ENCODE assay signal across 24 cellular contexts in genomic region chr14:89927466-89927865, GRCh38. TPM values are rescaled to one million over a fixed set of nuclear protein-coding genes. Genes with fewer than 3 reads are reported as not detected.
DNase-seq lines count a peak whose midpoint lies in the region; ATAC-seq and TF ChIP-seq lines count a peak whose summit lies in the region.
"Had no signal": no experiment of that assay in that cellular context is flagged by ENCODE, and none has a peak within 500 bp of the region (broad histone marks: within the 10 kb centered on the region; RNA-seq: fewer than 3 reads in every experiment).

No MANE protein-coding gene starts in this region.

- TF ChIP-seq CTCF in IMR-90 (conservative IDR thresholded peaks at IDR 0.05; ENCODE audit: low read depth, low read length) (no peak), chondrocyte (IDR thresholded peaks at IDR 0.05) (no peak), nephron progenitor cell (IDR thresholded peaks at IDR 0.05) (no peak)

- no peak overlapping the region for H3K14ac ChIP-seq in IMR-90 (replicated peaks; ENCODE audit: low read depth, low read length)

- H2BK15ac ChIP-seq in IMR-90 (ENCODE audit: low read depth, low read length), result no peak overlapping the region

- H3K56ac ChIP-seq in IMR-90 (ENCODE audit: extremely low read depth, insufficient read depth, low read length), result no peak overlapping the region

- peak overlapping the region; percentile 54; the same call in 1 of the 2 replicates for H4K5ac ChIP-seq in IMR-90 (ENCODE audit: low read depth, low read length)

- in situ Hi-C loops in IMR-90 (cut with MboI; ENCODE audit: low sequenced_read_pairs), result loop anchor here (25.0 kb wide), 1 partner anchor 1265 kb away; no protein-coding TSS in a partner anchor

- no peaks in the 10 kb centered on the region for H3K27me3 ChIP-seq in IMR-90 (ENCODE audit: control insufficient read depth, insufficient read depth, low read length)

- H3K79me1 ChIP-seq in IMR-90 (ENCODE audit: low read depth in 1 of 2, low read length in 2 of 2), result no peaks in the 10 kb centered on the region

- H3K27ac Mint-ChIP-seq in chondrocyte (ENCODE audit: unreplicated experiment) (peak overlapping the region; percentile 54), nephron progenitor cell (no peak overlapping the region)
- H3K27ac Mint-ChIP-seq: CD8-positive, alpha-beta memory T cell had no signal

- dilution Hi-C loops in IMR-90 (cut with HindIII; ENCODE audit: low sequenced_read_pairs, unreplicated experiment), result no loop called here

- H3K23ac ChIP-seq in IMR-90 (ENCODE audit: low read depth, low read length), result no peak overlapping the region

- no peaks in the 10 kb centered on the region for H4K20me1 ChIP-seq in IMR-90 (ENCODE audit: insufficient read depth, low read length)

- no peak overlapping the region for H3K4me3 ChIP-seq in IMR-90 (ENCODE audit: insufficient read depth, low read depth, low read length)
- H3K4me3 ChIP-seq: A549, HAP-1 had no signal

- H2BK120ac ChIP-seq in IMR-90 (ENCODE audit: low read depth, low read length), result no peak overlapping the region

- H3K18ac ChIP-seq in IMR-90 (ENCODE audit: low read depth, low read length), result peak overlapping the region; percentile 28; the same call in 1 of the 2 replicates

- peaks cover 7% of the 10 kb centered on the region for H3K36me3 Mint-ChIP-seq in chondrocyte (ENCODE audit: low read depth)
- peaks cover 19% of the 10 kb centered on the region for H3K36me3 Mint-ChIP-seq in nephron progenitor cell (ENCODE audit: low read depth)

- no peak overlapping the region for H2BK5ac ChIP-seq in IMR-90 (ENCODE audit: low read depth, low read length, poor library complexity, severe bottlenecking)

- no peaks in the 10 kb centered on the region for H3K9me3 ChIP-seq in IMR-90 (ENCODE audit: control insufficient read depth, insufficient read depth, low read length)
- H3K9me3 ChIP-seq: A549, HAP-1 had no signal

- peaks cover 1% of the 10 kb centered on the region; the same call in 1 of the 2 replicates for H3K36me3 ChIP-seq in IMR-90 (ENCODE audit: control insufficient read depth, insufficient read depth, low read length)
- H3K36me3 ChIP-seq: HAP-1 had no signal

- no peak overlapping the region for H3K27ac ChIP-seq in IMR-90 (ENCODE audit: insufficient read depth, low read length)
- H3K27ac ChIP-seq: A549, C4-2B, RWPE1 had no signal

- no peak for ATAC-seq in IMR-90 (ENCODE audit: low read depth)
- ATAC-seq: A549, Panc1 had no signal

- H3K4me2 ChIP-seq in IMR-90 (ENCODE audit: low read depth, low read length), result no peak overlapping the region
- H3K4me2 ChIP-seq: A549 had no signal

- no peak overlapping the region for H4K91ac ChIP-seq in IMR-90 (ENCODE audit: insufficient read depth, low read depth, low read length)

- H3K27me3 Mint-ChIP-seq in chondrocyte (ENCODE audit: low read depth) (no peaks in the 10 kb centered on the region), nephron progenitor cell (ENCODE audit: low read depth, poor library complexity) (no peaks in the 10 kb centered on the region)

- no CpG with 5 or more reads among the region's 10 CpGs for WGBS in IMR-90 (ENCODE audit: extremely low coverage in 2 of 2, insufficient read length in 1 of 2), 2 experiments

- intact Hi-C loops in IMR-90 (cut with micrococcal nuclease), result no loop called here

- no peak for TF ChIP-seq POLR2A in IMR-90 (IDR thresholded peaks at IDR 0.05; ENCODE audit: low read depth, low read length)

- H3K4me1 Mint-ChIP-seq in chondrocyte (ENCODE audit: low read depth) (peaks cover 42% of the 10 kb centered on the region), nephron progenitor cell (no peaks in the 10 kb centered on the region)
- H3K4me1 Mint-ChIP-seq: CD8-positive, alpha-beta memory T cell had no signal

- H3K9me1 ChIP-seq in IMR-90 (ENCODE audit: insufficient read depth, low read length), result peaks cover 5% of the 10 kb centered on the region; the same call in 1 of the 2 replicates

- peaks cover 2% of the 10 kb centered on the region; the same call in 1 of the 2 replicates for H3K4me1 ChIP-seq in IMR-90 (ENCODE audit: control insufficient read depth, insufficient read depth, low read length)
- H3K4me1 ChIP-seq: A549 had no signal

- TF ChIP-seq RAD21 in IMR-90 (IDR thresholded peaks at IDR 0.05; ENCODE audit: low read length), result no peak

- BruUV-seq in IMR-90 (replicated peaks; lab: Mats Ljungman, UMichigan), result no TSS peak

- H3K9me3 Mint-ChIP-seq in chondrocyte (ENCODE audit: low read depth), result no peaks in the 10 kb centered on the region
- H3K9me3 Mint-ChIP-seq in nephron progenitor cell, result no peaks in the 10 kb centered on the region
- H3K9me3 Mint-ChIP-seq: CD8-positive, alpha-beta memory T cell had no signal

- no peak overlapping the region for H2AK5ac ChIP-seq in IMR-90 (ENCODE audit: low read depth, low read length)

- no peak overlapping the region for H3K4ac ChIP-seq in IMR-90 (ENCODE audit: low read depth, low read length)

- H3K4me3 Mint-ChIP-seq in chondrocyte (ENCODE audit: unreplicated experiment) (no peak overlapping the region), nephron progenitor cell (no peak overlapping the region)
- H3K4me3 Mint-ChIP-seq: CD8-positive, alpha-beta memory T cell had no signal

- POLR2A ChIA-PET in IMR-90 (lab: Charles Lee; ENCODE audit: unreplicated experiment), result interaction anchor here (0.5 kb wide), 1 partner anchor 41 kb away, joined by 9 read pairs; no protein-coding TSS in a partner anchor

- no peak overlapping the region for H2AFZ ChIP-seq in IMR-90 (replicated peaks; ENCODE audit: low read length, poor library complexity)

- H2BK20ac ChIP-seq in IMR-90 (ENCODE audit: low read depth, low read length), result no peak overlapping the region

- H4K8ac ChIP-seq in IMR-90 (ENCODE audit: low read depth in 2 of 2, low read length in 2 of 2), result no peak overlapping the region

- no peak overlapping the region for H2AK9ac ChIP-seq in IMR-90 (replicated peaks; ENCODE audit: low read depth, low read length, poor library complexity)

- DNase-seq in IMR-90 (no peak), chondrocyte (ENCODE audit: low spot score) (no peak), iris pigment epithelial cell (ENCODE audit: low read depth) (peak; percentile 66), pulmonary artery endothelial cell (ENCODE audit: low read depth, low spot score) (peak; percentile 64), nephron progenitor cell (no peak), OCI-M2 (lab: John Stamatoyannopoulos, UW; ENCODE audit: unreplicated experiment) (no peak)
- no peak for DNase-seq in activated effector memory CD4-positive, alpha-beta T cell treated with anti-CD3 and anti-CD28 coated beads, Interleukin-2, amount 50 U/mL, for 16 hours
- DNase-seq: CD8-positive, alpha-beta memory T cell; DMS153; DND-41; GOT3; KG1; NCI-H1048; NCI-H1417; NCI-H1694; NCI-H2081; NCI-H2227 treated with DMSO at 0.1 percent for 48 hours; NCI-H526 treated with DMSO at 0.1 percent for 48 hours; SHP77 had no signal

- no peak overlapping the region for H3K9ac ChIP-seq in IMR-90 (ENCODE audit: low read depth, low read length)

- CTCF ChIA-PET in IMR-90 (lab: Yijun Ruan, JAX), result interaction anchor here (0.6 to 1.2 kb wide), 4 partner anchors 12 to 821 kb away, joined by 4 to 5 read pairs (median 4); no protein-coding TSS in a partner anchor

TF ChIP-seq in IMR-90, 13 proteins besides CTCF, POLR2A, EP300 and RAD21:
- TF ChIP-seq ELK1 (IDR thresholded peaks at IDR 0.05; ENCODE audit: borderline replicate concordance, low read depth, low read length) (no peak), NFE2L2 (IDR thresholded peaks at IDR 0.05; ENCODE audit: low read depth, low read length) (no peak), CHD1 (IDR thresholded peaks at IDR 0.05; ENCODE audit: low read depth, low read length) (no peak), CEBPB (IDR thresholded peaks at IDR 0.05; ENCODE audit: low read depth, low read length) (no peak), MXI1 (IDR thresholded peaks at IDR 0.05; ENCODE audit: borderline replicate concordance, low read depth, low read length) (no peak), BHLHE40 (IDR thresholded peaks at IDR 0.05; ENCODE audit: low read depth, low read length) (no peak), RCOR1 (IDR thresholded peaks at IDR 0.05; ENCODE audit: insufficient replicate concordance, low read length) (no peak), MAFK (IDR thresholded peaks at IDR 0.05; ENCODE audit: low read depth, low read length) (no peak), SMC3 (IDR thresholded peaks at IDR 0.05; ENCODE audit: low read depth, low read length) (no peak), FOS (IDR thresholded peaks at IDR 0.05; ENCODE audit: low read depth, low read length) (no peak), RFX5 (IDR thresholded peaks at IDR 0.05; ENCODE audit: low read depth, low read length) (no peak), MAZ (IDR thresholded peaks at IDR 0.05; ENCODE audit: borderline replicate concordance, low read depth, low read length) (no peak), USF2 (IDR thresholded peaks at IDR 0.05; ENCODE audit: low read depth, low read length) (no peak)

RNA-seq across cellular contexts. Expression of gene EFCAB11, which starts 27.1 kb away (rescaled TPM):
- 2.2 and 6.1 TPM in 2 replicates for total RNA-seq in IMR-90 (2012; rRNA removed)
- polyA plus RNA-seq in IMR-90 (2012; rRNA removed), result 4.9 and 5.3 TPM in 2 replicates
- 0.58 and 1.8 TPM in 2 replicates for polyA plus RNA-seq in IMR-90 (2012; cell fraction: cytosol; rRNA removed)
- polyA plus RNA-seq in IMR-90 (2012; cell fraction: nucleus; rRNA removed; ENCODE audit: low replicate concordance), result 0.21 and 1.6 TPM in 2 replicates
- total RNA-seq in chondrocyte, result 5.6 to 11.3 TPM (median 7.7 TPM) in 3 replicates
- total RNA-seq in pulmonary artery endothelial cell, result 3.6 and 5.0 TPM in 2 replicates

RNA-seq across cellular contexts. Expression of gene TDP1, which starts 28.3 kb away (rescaled TPM):
- total RNA-seq in IMR-90 (2012; rRNA removed), result 39.2 and 53.1 TPM in 2 replicates
- polyA plus RNA-seq in IMR-90 (2012; rRNA removed), result 21.6 and 23.3 TPM in 2 replicates
- 9.7 and 13.0 TPM in 2 replicates for polyA plus RNA-seq in IMR-90 (2012; cell fraction: cytosol; rRNA removed)
- 7.1 and 28.5 TPM in 2 replicates for polyA plus RNA-seq in IMR-90 (2012; cell fraction: nucleus; rRNA removed; ENCODE audit: low replicate concordance)
- total RNA-seq in chondrocyte, result 13.4 to 17.3 TPM (median 15.0 TPM) in 3 replicates
- total RNA-seq in pulmonary artery endothelial cell, result 32.3 and 39.2 TPM in 2 replicates

Comparison
In these comparisons a context has a peak if more than half of its experiments do, and no peak if none do; other contexts are left out.
1. DNase-seq: peak in iris pigment epithelial cell (single experiment) and pulmonary artery endothelial cell (single experiment); none in IMR-90 (single experiment), chondrocyte (single experiment), nephron progenitor cell (single experiment), OCI-M2 (single experiment) and activated effector memory CD4-positive, alpha-beta T cell treated with anti-CD3 and anti-CD28 coated beads, Interleukin-2, amount 50 U/mL, for 16 hours (single experiment).